ENCODE assay signal across 8 cellular contexts in the genomic region with DNA sequence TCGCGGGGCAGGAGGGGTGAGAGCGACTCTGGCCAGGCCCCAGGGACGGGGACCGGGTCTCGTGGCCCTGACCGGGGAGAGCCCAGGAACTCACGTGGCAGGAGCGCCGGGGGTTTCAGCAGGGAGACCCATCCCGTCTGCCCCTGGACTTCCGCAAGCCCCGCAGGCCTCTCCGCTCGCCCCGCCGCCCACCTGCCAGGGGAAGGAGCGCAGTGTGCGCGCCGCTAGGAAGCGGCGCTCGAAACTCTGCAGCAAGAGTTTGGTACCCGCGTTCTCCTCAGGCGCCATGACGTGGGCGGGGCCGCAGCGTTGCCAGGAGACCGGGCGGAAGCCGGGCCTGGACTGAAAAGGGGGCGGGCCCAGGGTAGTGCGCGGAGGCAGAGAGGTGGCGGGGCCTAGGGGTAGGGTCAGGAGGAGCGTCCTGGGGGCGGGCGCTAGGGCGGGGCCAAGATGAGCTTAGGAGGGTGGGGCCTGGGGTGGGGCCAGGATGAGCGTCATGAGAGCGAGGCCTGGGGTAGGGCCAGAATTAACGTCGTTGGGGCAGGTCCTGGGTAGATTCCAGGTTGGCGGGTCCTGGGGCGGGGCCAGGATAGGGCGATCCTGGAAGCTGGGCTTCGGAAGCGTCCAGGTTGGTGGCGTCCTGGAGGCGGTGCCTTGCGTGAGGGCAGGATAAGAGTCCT.
DNase-seq lines count a peak whose midpoint lies in the region; ATAC-seq lines count a peak whose summit lies in the region.

No MANE protein-coding gene starts in this region.

- DNase-seq in 8988T, result peak; percentile 42
- DNase-seq in NCI-H2107 treated with DMSO at 0.1 percent for 48 hours (lab: John Stamatoyannopoulos, UW; ENCODE audit: unreplicated experiment), result peak; percentile 94
- peak; percentile 100 for DNase-seq in UCSD-AML1 (lab: John Stamatoyannopoulos, UW; ENCODE audit: unreplicated experiment)
- DNase-seq in brain pericyte (ENCODE audit: low read depth, low spot score), result peak; percentile 96
- peak; percentile 96 for DNase-seq in skeletal muscle cell (ENCODE audit: low read depth)

- peak overlapping the region; percentile 63 for H3K4me3 ChIP-seq in iPS-11a (ENCODE audit: low read depth, low read length)
- H3K4me3 ChIP-seq in skeletal muscle cell (ENCODE audit: low read depth, low read length), result peak overlapping the region; percentile 74

- peak; percentile 96 for ATAC-seq in GM18858 (IDR thresholded peaks at IDR 0.05; ENCODE audit: unreplicated experiment)
- ATAC-seq in HG03066 (IDR thresholded peaks at IDR 0.05; ENCODE audit: low read depth, unreplicated experiment), result peak; percentile 100

Comparison
In these comparisons a context has a peak if more than half of its experiments do, and no peak if none do; other contexts are left out.
1. Peak in every context shown above with its lines: DNase-seq, ATAC-seq and H3K4me3 ChIP-seq.
2. DNase-seq: peak in every context shown above with its lines; median percentile 100 in UCSD-AML1; 96 in brain pericyte; 96 in skeletal muscle cell; 94 in NCI-H2107 treated with DMSO at 0.1 percent for 48 hours; 42 in 8988T.